Comparison of ENCODE assay signal across 8 cellular contexts in genomic region chr15:89167267-89168176, GRCh38. TPM values are rescaled to one million over a fixed set of nuclear protein-coding genes. Genes with fewer than 3 reads are reported as not detected.
DNase-seq lines count a peak whose midpoint lies in the region; TF ChIP-seq lines count a peak whose summit lies in the region.

No MANE protein-coding gene starts in this region.

- WGBS in GM23248 (ENCODE audit: low coverage in 1 of 2, low lambda C conversion rate in 2 of 2, missing lambda C conversion rate in 2 of 2), 2 experiments, result 57 to 59% methylated on average over 7 of the region's 7 CpGs

- TF ChIP-seq CTCF in GM12865 (IDR thresholded peaks at IDR 0.05; ENCODE audit: insufficient read depth, low read depth, low read length, missing control alignments) (no peak), glutamatergic neuron (IDR thresholded peaks at IDR 0.05; ENCODE audit: partially characterized antibody, unreplicated experiment) (no peak)

- no peaks in the 10 kb centered on the region for H4K20me1 ChIP-seq in GM23248 (ENCODE audit: insufficient read depth)

- no peaks in the 10 kb centered on the region for H3K9me3 Mint-ChIP-seq in activated naive CD4-positive, alpha-beta T cell treated with anti-CD3 and anti-CD28 coated beads for 36 hours
- H3K9me3 Mint-ChIP-seq in glutamatergic neuron (ENCODE audit: unreplicated experiment), result no peaks in the 10 kb centered on the region

- H3K4me3 ChIP-seq in GM12865 (ENCODE audit: low read depth, low read length) (no peak overlapping the region), GM23248 (no peak overlapping the region)

- in situ Hi-C loops in GM23248 (cut with MboI), result no loop called here

- H3K36me3 Mint-ChIP-seq in activated naive CD4-positive, alpha-beta T cell treated with anti-CD3 and anti-CD28 coated beads for 36 hours (ENCODE audit: low read depth), result peaks cover 5% of the 10 kb centered on the region
- H3K36me3 Mint-ChIP-seq in glutamatergic neuron (ENCODE audit: unreplicated experiment), result no peaks in the 10 kb centered on the region

- peak overlapping the region; percentile 58 for H3K4me3 Mint-ChIP-seq in activated naive CD4-positive, alpha-beta T cell treated with anti-CD3 and anti-CD28 coated beads for 36 hours
- H3K4me3 Mint-ChIP-seq in glutamatergic neuron (ENCODE audit: unreplicated experiment), result no peak overlapping the region

- no peaks in the 10 kb centered on the region for H3K9me3 ChIP-seq in GM23248 (ENCODE audit: low read depth)

- peak overlapping the region; percentile 8 for H3K4me2 ChIP-seq in GM23248 (ENCODE audit: unreplicated experiment)

- CTCF ChIA-PET in activated naive CD4-positive, alpha-beta T cell treated with anti-CD3 and anti-CD28 coated beads for 36 hours (lab: Charles Lee), result interaction anchor here (0.6 to 5.8 kb wide), 14 partner anchors 9 to 263 kb away, joined by 3 to 63 read pairs (median 5); no protein-coding TSS in a partner anchor

- DNase-seq in GM12865 (ENCODE audit: low read depth), result peak; percentile 83
- peak; percentile 83 for DNase-seq in GM23248
- DNase-seq in LoVo (ENCODE audit: low spot score), result peak; percentile 60
- peak; percentile 82 for DNase-seq in activated naive CD4-positive, alpha-beta T cell treated with anti-CD3 and anti-CD28 coated beads for 36 hours
- DNase-seq in islet precursor cell, result peak; percentile 64
- DNase-seq in stimulated activated CD8-positive, alpha-beta memory T cell treated with anti-CD3 and anti-CD28 coated beads, Interleukin-2, amount 100 ng/mL, for 48 hours (ENCODE audit: low read depth in 2 of 2), result peak; percentile 51 to 52
- DNase-seq in NCI-H2227 treated with DMSO at 0.1 percent for 48 hours (lab: John Stamatoyannopoulos, UW), result no peak
- DNase-seq in glutamatergic neuron, result no peak

- H3K9me2 ChIP-seq in GM23248 (ENCODE audit: insufficient read depth), result no peaks in the 10 kb centered on the region

- no peaks in the 10 kb centered on the region for H3K27me3 Mint-ChIP-seq in activated naive CD4-positive, alpha-beta T cell treated with anti-CD3 and anti-CD28 coated beads for 36 hours (ENCODE audit: low read depth)
- H3K27me3 Mint-ChIP-seq in glutamatergic neuron (ENCODE audit: unreplicated experiment), result peaks cover 2% of the 10 kb centered on the region

- peak overlapping the region; percentile 43 for H3K27ac ChIP-seq in GM23248

- H3K4me1 ChIP-seq in GM23248 (ENCODE audit: insufficient read depth), result peaks cover 26% of the 10 kb centered on the region

- H3F3A ChIP-seq in GM23248 (ENCODE audit: insufficient read depth), result peaks cover 17% of the 10 kb centered on the region

- H3K79me2 ChIP-seq in GM23248 (ENCODE audit: insufficient read depth), result no peaks in the 10 kb centered on the region

- peak overlapping the region; percentile 93 for H3K27ac Mint-ChIP-seq in activated naive CD4-positive, alpha-beta T cell treated with anti-CD3 and anti-CD28 coated beads for 36 hours
- no peak overlapping the region for H3K27ac Mint-ChIP-seq in glutamatergic neuron (ENCODE audit: unreplicated experiment)

- intact Hi-C loops in activated naive CD4-positive, alpha-beta T cell treated with anti-CD3 and anti-CD28 coated beads for 36 hours (cut with micrococcal nuclease), result loop anchor here (1.0 kb wide), 4 partner anchors 10 to 76 kb away; no protein-coding TSS in a partner anchor

- no peaks in the 10 kb centered on the region for H3K27me3 ChIP-seq in GM23248 (replicated peaks; ENCODE audit: insufficient read depth)

- no peak overlapping the region for H3K9ac ChIP-seq in GM23248

- peaks cover 40% of the 10 kb centered on the region for H3K4me1 Mint-ChIP-seq in activated naive CD4-positive, alpha-beta T cell treated with anti-CD3 and anti-CD28 coated beads for 36 hours (ENCODE audit: low read depth)
- peaks cover 3% of the 10 kb centered on the region for H3K4me1 Mint-ChIP-seq in glutamatergic neuron (ENCODE audit: low read depth, unreplicated experiment)

- no peak overlapping the region for H2AFZ ChIP-seq in GM23248

- H3K36me3 ChIP-seq in GM23248 (ENCODE audit: low read depth), result no peaks in the 10 kb centered on the region

RNA-seq across cellular contexts. Expression of gene RLBP1, which starts 53.9 kb away (rescaled TPM):
- not detected in 2 replicates for total RNA-seq in GM23248 (2014; rRNA removed; shearing (Covaris generic))
- not detected in 2 replicates for polyA plus RNA-seq in GM23248 (2016; fragmentation: Nextera tagmentation; extraction: Ambion mirVana)
- not detected for total RNA-seq in activated naive CD4-positive, alpha-beta T cell treated with anti-CD3 and anti-CD28 coated beads for 36 hours
- not detected for total RNA-seq in glutamatergic neuron (ENCODE audit: unreplicated experiment)

Comparison
In these comparisons a context has a peak if more than half of its experiments do, and no peak if none do; other contexts are left out.
1. DNase-seq: peak in GM12865 (single experiment), GM23248 (single experiment), LoVo (single experiment), activated naive CD4-positive, alpha-beta T cell treated with anti-CD3 and anti-CD28 coated beads for 36 hours (single experiment), islet precursor cell (single experiment) and stimulated activated CD8-positive, alpha-beta memory T cell treated with anti-CD3 and anti-CD28 coated beads, Interleukin-2, amount 100 ng/mL, for 48 hours (2 of 2); none in NCI-H2227 treated with DMSO at 0.1 percent for 48 hours (single experiment) and glutamatergic neuron (single experiment).